ENCODE assay signal across 9 cellular contexts in the genomic region with DNA sequence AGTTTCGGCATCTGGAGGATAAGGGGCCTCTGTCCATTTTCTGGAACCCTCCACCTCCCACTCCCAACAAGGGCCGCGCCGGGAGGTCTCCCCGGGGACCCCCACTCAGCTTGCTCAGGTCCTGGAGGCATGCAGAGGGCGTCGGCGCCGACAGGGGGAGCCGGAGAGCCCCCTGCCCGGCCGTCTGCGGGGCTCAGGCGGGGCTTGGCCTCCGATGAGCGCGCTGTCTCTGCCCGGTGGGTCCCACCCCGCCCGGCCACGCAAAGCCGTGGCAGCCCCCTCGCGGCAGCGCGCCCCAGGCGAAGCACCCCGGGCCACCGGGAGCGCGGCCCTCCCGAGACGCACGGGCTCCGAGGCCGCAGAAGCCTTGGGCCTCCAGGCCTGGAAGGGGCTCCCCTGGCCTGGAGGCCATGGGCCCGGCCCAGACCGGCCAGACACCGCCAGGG.
DNase-seq lines count a peak whose midpoint lies in the region; ATAC-seq and TF ChIP-seq lines count a peak whose summit lies in the region.
"Had no signal": no experiment of that assay in that cellular context is flagged by ENCODE, and none has a peak within 500 bp of the region (broad histone marks: within the 10 kb centered on the region; RNA-seq: fewer than 3 reads in every experiment).

No MANE protein-coding gene starts in this region.

- no peaks in the 10 kb centered on the region for H3K36me3 Mint-ChIP-seq in CD8-positive, alpha-beta T cell
- no peaks in the 10 kb centered on the region for H3K36me3 Mint-ChIP-seq in mesothelial cell of epicardium

- no peak overlapping the region for H3K27ac Mint-ChIP-seq in CD8-positive, alpha-beta T cell
- no peak overlapping the region for H3K27ac Mint-ChIP-seq in mesothelial cell of epicardium

- POLR2A ChIA-PET in CD8-positive, alpha-beta T cell (lab: Charles Lee), result no interaction called here

- intact Hi-C loops in CD8-positive, alpha-beta T cell (cut with DNase I, micrococcal nuclease), result no loop called here
- intact Hi-C loops in dorsolateral prefrontal cortex (cut with DNase I), result loop anchor here (2.0 to 10.0 kb wide), 4 partner anchors 176 to 352 kb away; no protein-coding TSS in a partner anchor

- no peak overlapping the region for H3K27ac ChIP-seq in CD8-positive, alpha-beta T cell (ENCODE audit: low read depth, low read length)
- peak overlapping the region in 43 of 59 donors; percentile 20 to 96 (median 90) for H3K27ac ChIP-seq in dorsolateral prefrontal cortex

- H3K27me3 ChIP-seq in CD8-positive, alpha-beta T cell (ENCODE audit: insufficient read depth, low read length), result peaks cover 16% of the 10 kb centered on the region
- peaks cover 0 to 75% (median 45%) of the 10 kb centered on the region in 45 donors for H3K27me3 ChIP-seq in dorsolateral prefrontal cortex

- H3K4me3 Mint-ChIP-seq in CD8-positive, alpha-beta T cell, result no peak overlapping the region
- no peak overlapping the region for H3K4me3 Mint-ChIP-seq in mesothelial cell of epicardium

- TF ChIP-seq CTCF in CD8-positive, alpha-beta T cell (IDR thresholded peaks at IDR 0.05), result peak; percentile 17
- TF ChIP-seq CTCF in HFF-Myc (IDR thresholded peaks at IDR 0.05; ENCODE audit: low read depth, low read length, missing control alignments), result peak; percentile 39
- peak in 55 of 56 donors; percentile 25 to 83 (median 64) for TF ChIP-seq CTCF in dorsolateral prefrontal cortex (IDR thresholded peaks at IDR 0.05 in 54 of 56, conservative IDR thresholded peaks at IDR 0.05 in 2 of 56; ENCODE audit: low read depth in 1 of 56, partially characterized antibody in 56 of 56)
- TF ChIP-seq CTCF in mesothelial cell of epicardium (IDR thresholded peaks at IDR 0.05; ENCODE audit: unreplicated experiment), result peak; percentile 72

- H3K4me1 ChIP-seq in CD8-positive, alpha-beta T cell (ENCODE audit: insufficient read depth, low read length), result peaks cover 17% of the 10 kb centered on the region

- DNase-seq in CD8-positive, alpha-beta T cell, result no peak
- no peak for DNase-seq in HFF-Myc (ENCODE audit: extremely low read depth, low read depth)
- DNase-seq in dorsolateral prefrontal cortex, result no peak
- DNase-seq in mesothelial cell of epicardium (ENCODE audit: low spot score in 2 of 2, unreplicated experiment in 2 of 2), result peak in 1 of 2 experiments; percentile 70
- DNase-seq in NCI-H2196 (lab: John Stamatoyannopoulos, UW; ENCODE audit: unreplicated experiment), result no peak
- no peak for DNase-seq in H4 (ENCODE audit: low spot score)
- no peak for DNase-seq in stimulated activated naive CD4-positive, alpha-beta T cell treated with Interleukin-2 at 50 U/mL for 16 hours (lab: John Stamatoyannopoulos, UW)
- DNase-seq in NCI-H1694 (lab: John Stamatoyannopoulos, UW), result no peak
- DNase-seq: NCI-H748 treated with DMSO at 0.1 percent for 48 hours had no signal

- no peak overlapping the region for H3K4me3 ChIP-seq in CD8-positive, alpha-beta T cell (ENCODE audit: low read depth, low read length)
- H3K4me3 ChIP-seq in HFF-Myc (replicated peaks; ENCODE audit: low read depth, low read length) (no peak overlapping the region), dorsolateral prefrontal cortex (peak overlapping the region in 25 of 59 donors; percentile 1 to 81 (median 26))

- no peaks in the 10 kb centered on the region for H3K9me3 ChIP-seq in CD8-positive, alpha-beta T cell (ENCODE audit: low read length)

- H3K27me3 Mint-ChIP-seq in CD8-positive, alpha-beta T cell (ENCODE audit: low read depth), result peaks cover 61% of the 10 kb centered on the region
- H3K27me3 Mint-ChIP-seq in mesothelial cell of epicardium (ENCODE audit: low read depth), result peaks cover 82% of the 10 kb centered on the region

- H3K4me1 Mint-ChIP-seq in CD8-positive, alpha-beta T cell (ENCODE audit: low read depth), result peaks cover 30% of the 10 kb centered on the region
- H3K4me1 Mint-ChIP-seq in mesothelial cell of epicardium, result peaks cover 33% of the 10 kb centered on the region

- CTCF ChIA-PET in CD8-positive, alpha-beta T cell (lab: Charles Lee), result no interaction called here

- no peaks in the 10 kb centered on the region for H3K36me3 ChIP-seq in CD8-positive, alpha-beta T cell (ENCODE audit: insufficient read depth, low read length)

- no peaks in the 10 kb centered on the region for H3K9me3 Mint-ChIP-seq in CD8-positive, alpha-beta T cell
- no peaks in the 10 kb centered on the region for H3K9me3 Mint-ChIP-seq in mesothelial cell of epicardium

- no peak for ATAC-seq in CD8-positive, alpha-beta T cell

Comparison
In these comparisons a context has a peak if more than half of its experiments do, and no peak if none do; other contexts are left out.
1. CTCF ChIP-seq: peak in every context shown above with its lines; median percentile 72 in mesothelial cell of epicardium; 64 in dorsolateral prefrontal cortex; 39 in HFF-Myc; 17 in CD8-positive, alpha-beta T cell.
2. intact Hi-C loops: an anchor here in dorsolateral prefrontal cortex (2.0 to 10.0 kb wide); none called in CD8-positive, alpha-beta T cell.